Comparison of ENCODE assay signal across 1 cellular context in the genomic region with DNA sequence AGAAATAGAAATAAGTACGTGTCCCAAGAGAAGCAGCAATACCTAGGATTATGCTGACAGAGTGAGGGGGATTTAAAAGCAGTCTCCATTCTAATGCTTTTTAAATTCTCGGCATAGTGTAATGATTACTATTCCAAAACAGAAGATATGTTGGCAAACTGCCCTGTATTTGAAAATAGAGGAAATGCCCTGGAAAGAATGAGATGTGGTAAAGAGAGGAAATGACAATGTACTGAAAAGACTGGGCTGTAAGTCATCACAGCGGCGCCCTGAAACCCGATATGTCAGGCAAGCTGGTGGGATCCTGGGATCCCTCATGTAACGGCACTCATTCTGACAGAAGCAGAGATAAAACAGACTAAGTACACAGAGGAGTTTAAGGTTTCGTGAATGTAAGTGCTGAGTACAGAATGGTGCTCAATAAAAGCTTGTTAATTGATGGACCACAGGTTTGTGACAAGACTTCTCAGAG.
TF ChIP-seq lines count a peak whose summit lies in the region.

No MANE protein-coding gene starts in this region.

TF ChIP-seq in SK-N-SH, 30 proteins besides CTCF, POLR2A, EP300 and RAD21 (continued from another document):
- TF ChIP-seq, protein P1, sequence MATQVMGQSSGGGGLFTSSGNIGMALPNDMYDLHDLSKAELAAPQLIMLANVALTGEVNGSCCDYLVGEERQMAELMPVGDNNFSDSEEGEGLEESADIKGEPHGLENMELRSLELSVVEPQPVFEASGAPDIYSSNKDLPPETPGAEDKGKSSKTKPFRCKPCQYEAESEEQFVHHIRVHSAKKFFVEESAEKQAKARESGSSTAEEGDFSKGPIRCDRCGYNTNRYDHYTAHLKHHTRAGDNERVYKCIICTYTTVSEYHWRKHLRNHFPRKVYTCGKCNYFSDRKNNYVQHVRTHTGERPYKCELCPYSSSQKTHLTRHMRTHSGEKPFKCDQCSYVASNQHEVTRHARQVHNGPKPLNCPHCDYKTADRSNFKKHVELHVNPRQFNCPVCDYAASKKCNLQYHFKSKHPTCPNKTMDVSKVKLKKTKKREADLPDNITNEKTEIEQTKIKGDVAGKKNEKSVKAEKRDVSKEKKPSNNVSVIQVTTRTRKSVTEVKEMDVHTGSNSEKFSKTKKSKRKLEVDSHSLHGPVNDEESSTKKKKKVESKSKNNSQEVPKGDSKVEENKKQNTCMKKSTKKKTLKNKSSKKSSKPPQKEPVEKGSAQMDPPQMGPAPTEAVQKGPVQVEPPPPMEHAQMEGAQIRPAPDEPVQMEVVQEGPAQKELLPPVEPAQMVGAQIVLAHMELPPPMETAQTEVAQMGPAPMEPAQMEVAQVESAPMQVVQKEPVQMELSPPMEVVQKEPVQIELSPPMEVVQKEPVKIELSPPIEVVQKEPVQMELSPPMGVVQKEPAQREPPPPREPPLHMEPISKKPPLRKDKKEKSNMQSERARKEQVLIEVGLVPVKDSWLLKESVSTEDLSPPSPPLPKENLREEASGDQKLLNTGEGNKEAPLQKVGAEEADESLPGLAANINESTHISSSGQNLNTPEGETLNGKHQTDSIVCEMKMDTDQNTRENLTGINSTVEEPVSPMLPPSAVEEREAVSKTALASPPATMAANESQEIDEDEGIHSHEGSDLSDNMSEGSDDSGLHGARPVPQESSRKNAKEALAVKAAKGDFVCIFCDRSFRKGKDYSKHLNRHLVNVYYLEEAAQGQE (IDR thresholded peaks at IDR 0.05; ENCODE audit: low read depth, low read length) = peak; percentile 83
- TF ChIP-seq TAF1 (IDR thresholded peaks at IDR 0.05; ENCODE audit: borderline replicate concordance, low read depth, low read length) (peak; percentile 63; the same call in 1 of the 2 replicates), SIN3A (IDR thresholded peaks at IDR 0.05; ENCODE audit: borderline replicate concordance, low read depth, low read length) (peak; percentile 99), ELF1 (IDR thresholded peaks at IDR 0.05) (peak; percentile 57; the same call in 1 of the 2 replicates), FOSL2 (IDR thresholded peaks at IDR 0.05; ENCODE audit: borderline replicate concordance, low read depth) (peak; percentile 94), JUND (IDR thresholded peaks at IDR 0.05) (peak; percentile 99), TCF12 (IDR thresholded peaks at IDR 0.05) (peak; percentile 100), RFX5 (IDR thresholded peaks at IDR 0.05; ENCODE audit: low read length) (no peak), FOXM1 (IDR thresholded peaks at IDR 0.05; ENCODE audit: low read depth) (peak; percentile 100)
- TF ChIP-seq, protein P2, sequence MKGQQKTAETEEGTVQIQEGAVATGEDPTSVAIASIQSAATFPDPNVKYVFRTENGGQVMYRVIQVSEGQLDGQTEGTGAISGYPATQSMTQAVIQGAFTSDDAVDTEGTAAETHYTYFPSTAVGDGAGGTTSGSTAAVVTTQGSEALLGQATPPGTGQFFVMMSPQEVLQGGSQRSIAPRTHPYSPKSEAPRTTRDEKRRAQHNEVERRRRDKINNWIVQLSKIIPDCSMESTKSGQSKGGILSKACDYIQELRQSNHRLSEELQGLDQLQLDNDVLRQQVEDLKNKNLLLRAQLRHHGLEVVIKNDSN (IDR thresholded peaks at IDR 0.05; ENCODE audit: borderline replicate concordance, low read depth) = peak; percentile 30; the same call in 1 of the 2 replicates
